In the genomic region with DNA sequence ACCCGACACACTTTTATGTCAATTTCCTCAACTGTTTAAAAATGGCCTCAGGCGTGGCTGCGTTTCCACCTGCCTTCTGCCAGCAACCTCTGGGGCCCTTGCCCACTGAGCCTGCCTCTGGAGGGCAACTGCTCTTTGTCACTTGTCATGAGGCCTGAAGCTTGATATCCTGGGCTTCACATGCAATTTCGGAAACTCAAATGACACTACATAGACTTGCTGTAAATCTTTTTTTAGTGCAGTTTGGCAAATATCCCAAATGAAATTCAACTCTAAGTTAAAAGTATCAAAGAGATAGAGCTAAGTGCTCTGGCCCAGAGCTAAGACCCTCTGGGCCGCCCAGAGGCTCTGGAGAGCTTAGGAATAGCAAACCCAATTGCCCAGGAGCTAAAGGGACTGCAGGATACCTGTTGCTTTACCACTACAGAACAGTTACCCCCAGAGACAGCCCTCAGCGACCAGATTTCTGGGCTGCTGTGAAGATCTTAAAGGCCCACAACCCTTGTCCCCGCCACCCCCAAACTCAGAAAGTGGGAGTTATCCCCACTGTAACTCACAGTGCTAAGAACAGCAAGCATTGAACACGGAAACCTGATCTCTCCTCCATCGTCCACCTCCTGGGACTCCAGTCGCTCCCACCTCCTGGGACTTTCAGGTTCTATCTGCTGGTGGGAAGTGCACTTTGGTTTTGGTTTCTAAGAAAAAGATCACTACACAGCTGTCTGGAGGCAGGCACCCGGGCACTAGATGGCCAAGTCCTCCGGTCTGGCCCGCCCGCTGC, we compare ENCODE assay signal across 1 cellular context.
TF ChIP-seq lines count a peak whose summit lies in the region.

No MANE protein-coding gene starts in this region.

TF ChIP-seq in GM23338, 12 proteins besides CTCF, POLR2A, EP300 and RAD21 (continued from another document):
- TF ChIP-seq, protein P1, sequence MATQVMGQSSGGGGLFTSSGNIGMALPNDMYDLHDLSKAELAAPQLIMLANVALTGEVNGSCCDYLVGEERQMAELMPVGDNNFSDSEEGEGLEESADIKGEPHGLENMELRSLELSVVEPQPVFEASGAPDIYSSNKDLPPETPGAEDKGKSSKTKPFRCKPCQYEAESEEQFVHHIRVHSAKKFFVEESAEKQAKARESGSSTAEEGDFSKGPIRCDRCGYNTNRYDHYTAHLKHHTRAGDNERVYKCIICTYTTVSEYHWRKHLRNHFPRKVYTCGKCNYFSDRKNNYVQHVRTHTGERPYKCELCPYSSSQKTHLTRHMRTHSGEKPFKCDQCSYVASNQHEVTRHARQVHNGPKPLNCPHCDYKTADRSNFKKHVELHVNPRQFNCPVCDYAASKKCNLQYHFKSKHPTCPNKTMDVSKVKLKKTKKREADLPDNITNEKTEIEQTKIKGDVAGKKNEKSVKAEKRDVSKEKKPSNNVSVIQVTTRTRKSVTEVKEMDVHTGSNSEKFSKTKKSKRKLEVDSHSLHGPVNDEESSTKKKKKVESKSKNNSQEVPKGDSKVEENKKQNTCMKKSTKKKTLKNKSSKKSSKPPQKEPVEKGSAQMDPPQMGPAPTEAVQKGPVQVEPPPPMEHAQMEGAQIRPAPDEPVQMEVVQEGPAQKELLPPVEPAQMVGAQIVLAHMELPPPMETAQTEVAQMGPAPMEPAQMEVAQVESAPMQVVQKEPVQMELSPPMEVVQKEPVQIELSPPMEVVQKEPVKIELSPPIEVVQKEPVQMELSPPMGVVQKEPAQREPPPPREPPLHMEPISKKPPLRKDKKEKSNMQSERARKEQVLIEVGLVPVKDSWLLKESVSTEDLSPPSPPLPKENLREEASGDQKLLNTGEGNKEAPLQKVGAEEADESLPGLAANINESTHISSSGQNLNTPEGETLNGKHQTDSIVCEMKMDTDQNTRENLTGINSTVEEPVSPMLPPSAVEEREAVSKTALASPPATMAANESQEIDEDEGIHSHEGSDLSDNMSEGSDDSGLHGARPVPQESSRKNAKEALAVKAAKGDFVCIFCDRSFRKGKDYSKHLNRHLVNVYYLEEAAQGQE (IDR thresholded peaks at IDR 0.05; ENCODE audit: unreplicated experiment): no peak
- TF ChIP-seq NANOG (IDR thresholded peaks at IDR 0.05; ENCODE audit: borderline replicate concordance): no peak
- no peak for TF ChIP-seq ZNF331 (CRISPR knock-in tag; IDR thresholded peaks at IDR 0.05; ENCODE audit: low read depth)
- TF ChIP-seq, protein P2, sequence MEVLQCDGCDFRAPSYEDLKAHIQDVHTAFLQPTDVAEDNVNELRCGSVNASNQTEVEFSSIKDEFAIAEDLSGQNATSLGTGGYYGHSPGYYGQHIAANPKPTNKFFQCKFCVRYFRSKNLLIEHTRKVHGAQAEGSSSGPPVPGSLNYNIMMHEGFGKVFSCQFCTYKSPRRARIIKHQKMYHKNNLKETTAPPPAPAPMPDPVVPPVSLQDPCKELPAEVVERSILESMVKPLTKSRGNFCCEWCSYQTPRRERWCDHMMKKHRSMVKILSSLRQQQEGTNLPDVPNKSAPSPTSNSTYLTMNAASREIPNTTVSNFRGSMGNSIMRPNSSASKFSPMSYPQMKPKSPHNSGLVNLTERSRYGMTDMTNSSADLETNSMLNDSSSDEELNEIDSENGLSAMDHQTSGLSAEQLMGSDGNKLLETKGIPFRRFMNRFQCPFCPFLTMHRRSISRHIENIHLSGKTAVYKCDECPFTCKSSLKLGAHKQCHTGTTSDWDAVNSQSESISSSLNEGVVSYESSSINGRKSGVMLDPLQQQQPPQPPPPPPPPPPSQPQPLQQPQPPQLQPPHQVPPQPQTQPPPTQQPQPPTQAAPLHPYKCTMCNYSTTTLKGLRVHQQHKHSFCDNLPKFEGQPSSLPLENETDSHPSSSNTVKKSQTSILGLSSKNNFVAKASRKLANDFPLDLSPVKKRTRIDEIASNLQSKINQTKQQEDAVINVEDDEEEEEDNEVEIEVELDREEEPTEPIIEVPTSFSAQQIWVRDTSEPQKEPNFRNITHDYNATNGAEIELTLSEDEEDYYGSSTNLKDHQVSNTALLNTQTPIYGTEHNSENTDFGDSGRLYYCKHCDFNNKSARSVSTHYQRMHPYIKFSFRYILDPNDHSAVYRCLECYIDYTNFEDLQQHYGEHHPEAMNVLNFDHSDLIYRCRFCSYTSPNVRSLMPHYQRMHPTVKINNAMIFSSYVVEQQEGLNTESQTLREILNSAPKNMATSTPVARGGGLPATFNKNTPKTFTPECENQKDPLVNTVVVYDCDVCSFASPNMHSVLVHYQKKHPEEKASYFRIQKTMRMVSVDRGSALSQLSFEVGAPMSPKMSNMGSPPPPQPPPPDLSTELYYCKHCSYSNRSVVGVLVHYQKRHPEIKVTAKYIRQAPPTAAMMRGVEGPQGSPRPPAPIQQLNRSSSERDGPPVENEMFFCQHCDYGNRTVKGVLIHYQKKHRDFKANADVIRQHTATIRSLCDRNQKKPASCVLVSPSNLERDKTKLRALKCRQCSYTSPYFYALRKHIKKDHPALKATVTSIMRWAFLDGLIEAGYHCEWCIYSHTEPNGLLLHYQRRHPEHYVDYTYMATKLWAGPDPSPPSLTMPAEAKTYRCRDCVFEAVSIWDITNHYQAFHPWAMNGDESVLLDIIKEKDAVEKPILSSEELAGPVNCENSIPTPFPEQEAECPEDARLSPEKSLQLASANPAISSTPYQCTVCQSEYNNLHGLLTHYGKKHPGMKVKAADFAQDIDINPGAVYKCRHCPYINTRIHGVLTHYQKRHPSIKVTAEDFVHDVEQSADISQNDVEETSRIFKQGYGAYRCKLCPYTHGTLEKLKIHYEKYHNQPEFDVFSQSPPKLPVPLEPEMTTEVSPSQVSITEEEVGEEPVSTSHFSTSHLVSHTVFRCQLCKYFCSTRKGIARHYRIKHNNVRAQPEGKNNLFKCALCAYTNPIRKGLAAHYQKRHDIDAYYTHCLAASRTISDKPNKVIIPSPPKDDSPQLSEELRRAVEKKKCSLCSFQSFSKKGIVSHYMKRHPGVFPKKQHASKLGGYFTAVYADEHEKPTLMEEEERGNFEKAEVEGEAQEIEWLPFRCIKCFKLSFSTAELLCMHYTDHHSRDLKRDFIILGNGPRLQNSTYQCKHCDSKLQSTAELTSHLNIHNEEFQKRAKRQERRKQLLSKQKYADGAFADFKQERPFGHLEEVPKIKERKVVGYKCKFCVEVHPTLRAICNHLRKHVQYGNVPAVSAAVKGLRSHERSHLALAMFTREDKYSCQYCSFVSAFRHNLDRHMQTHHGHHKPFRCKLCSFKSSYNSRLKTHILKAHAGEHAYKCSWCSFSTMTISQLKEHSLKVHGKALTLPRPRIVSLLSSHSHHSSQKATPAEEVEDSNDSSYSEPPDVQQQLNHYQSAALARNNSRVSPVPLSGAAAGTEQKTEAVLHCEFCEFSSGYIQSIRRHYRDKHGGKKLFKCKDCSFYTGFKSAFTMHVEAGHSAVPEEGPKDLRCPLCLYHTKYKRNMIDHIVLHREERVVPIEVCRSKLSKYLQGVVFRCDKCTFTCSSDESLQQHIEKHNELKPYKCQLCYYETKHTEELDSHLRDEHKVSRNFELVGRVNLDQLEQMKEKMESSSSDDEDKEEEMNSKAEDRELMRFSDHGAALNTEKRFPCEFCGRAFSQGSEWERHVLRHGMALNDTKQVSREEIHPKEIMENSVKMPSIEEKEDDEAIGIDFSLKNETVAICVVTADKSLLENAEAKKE (CRISPR knock-in tag; IDR thresholded peaks at IDR 0.05): no peak
- TF ChIP-seq, protein P3, sequence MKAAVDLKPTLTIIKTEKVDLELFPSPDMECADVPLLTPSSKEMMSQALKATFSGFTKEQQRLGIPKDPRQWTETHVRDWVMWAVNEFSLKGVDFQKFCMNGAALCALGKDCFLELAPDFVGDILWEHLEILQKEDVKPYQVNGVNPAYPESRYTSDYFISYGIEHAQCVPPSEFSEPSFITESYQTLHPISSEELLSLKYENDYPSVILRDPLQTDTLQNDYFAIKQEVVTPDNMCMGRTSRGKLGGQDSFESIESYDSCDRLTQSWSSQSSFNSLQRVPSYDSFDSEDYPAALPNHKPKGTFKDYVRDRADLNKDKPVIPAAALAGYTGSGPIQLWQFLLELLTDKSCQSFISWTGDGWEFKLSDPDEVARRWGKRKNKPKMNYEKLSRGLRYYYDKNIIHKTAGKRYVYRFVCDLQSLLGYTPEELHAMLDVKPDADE (IDR thresholded peaks at IDR 0.05): no peak
- no peak for TF ChIP-seq EZH2phosphoT487 (IDR thresholded peaks at IDR 0.05; ENCODE audit: unreplicated experiment)
